In genomic region chr17:28347261-28347891, GRCh38 we compare ENCODE assay signal across 1 cellular context.
TF ChIP-seq lines count a peak whose summit lies in the region.

No MANE protein-coding gene starts in this region.

TF ChIP-seq in SK-N-SH treated with all-trans-retinoic acid at 6 μM for 48 hours, 23 proteins besides CTCF, POLR2A, EP300 and RAD21 (continued from another document):
- no peak for TF ChIP-seq CREB5 (CRISPR knock-in tag; IDR thresholded peaks at IDR 0.05; ENCODE audit: low read depth)
- TF ChIP-seq ZFP3 (CRISPR knock-in tag; IDR thresholded peaks at IDR 0.05): no peak
- TF ChIP-seq TSHZ2 (CRISPR knock-in tag; IDR thresholded peaks at IDR 0.05): no peak
- TF ChIP-seq CSDC2 (CRISPR knock-in tag; IDR thresholded peaks at IDR 0.05): peak; percentile 46; the same call in 1 of the 2 replicates
- TF ChIP-seq ZNF70 (CRISPR knock-in tag; IDR thresholded peaks at IDR 0.05): no peak
- no peak for TF ChIP-seq CSRNP3 (CRISPR knock-in tag; IDR thresholded peaks at IDR 0.05)
